1 cellular context compared by ENCODE assay signal in genomic region chr12:106919910-106920544, GRCh38.
TF ChIP-seq lines count a peak whose summit lies in the region.

No MANE protein-coding gene starts in this region.

TF ChIP-seq in GM23338, 12 proteins besides CTCF, POLR2A, EP300 and RAD21 (continued from another document):
- TF ChIP-seq EZH2phosphoT487 (IDR thresholded peaks at IDR 0.05; ENCODE audit: unreplicated experiment) = no peak
- no peak for TF ChIP-seq REST (IDR thresholded peaks at IDR 0.05; ENCODE audit: unreplicated experiment)
- TF ChIP-seq JUNB (IDR thresholded peaks at IDR 0.05; ENCODE audit: unreplicated experiment) = no peak
- TF ChIP-seq ZNF331 (CRISPR knock-in tag; IDR thresholded peaks at IDR 0.05; ENCODE audit: low read depth) = no peak
- no peak for TF ChIP-seq NANOG (IDR thresholded peaks at IDR 0.05; ENCODE audit: borderline replicate concordance)
- TF ChIP-seq ZNF114 (CRISPR knock-in tag; IDR thresholded peaks at IDR 0.05) = no peak
